8 cellular contexts compared by ENCODE assay signal in the genomic region with DNA sequence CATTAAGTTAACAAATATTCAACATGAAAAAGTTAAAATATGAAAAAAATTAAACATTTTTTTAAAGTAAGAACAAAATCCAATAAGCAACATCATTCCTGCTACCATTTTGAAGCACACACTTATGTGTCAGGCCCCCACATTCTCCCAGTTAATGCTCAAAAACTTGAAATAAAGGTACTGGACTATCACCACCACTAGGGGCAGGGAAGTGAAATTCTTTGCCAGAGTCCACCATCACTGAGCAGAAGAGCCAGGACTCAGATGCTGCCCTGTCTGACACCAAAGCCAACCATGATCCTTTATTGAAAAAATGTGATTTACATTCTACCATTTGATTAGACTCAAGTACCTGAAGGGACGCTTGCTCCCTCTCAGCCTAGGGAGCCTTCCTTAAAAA. TPM values are rescaled to one million over a fixed set of nuclear protein-coding genes. Genes with fewer than 3 reads are reported as not detected.
A peak's percentile ranks its signal among the peaks of the same experiment; 100 is the strongest.
DNase-seq lines count a peak whose midpoint lies in the region; ATAC-seq and TF ChIP-seq lines count a peak whose summit lies in the region.

No MANE protein-coding gene starts in this region.

- ATAC-seq in left lung: peak; percentile 61
- peak; percentile 69 for ATAC-seq in aorta (ENCODE audit: low FRiP score)
- ATAC-seq in GM21447 (IDR thresholded peaks at IDR 0.05; ENCODE audit: unreplicated experiment): no peak
- no peak for ATAC-seq in GM19397 (IDR thresholded peaks at IDR 0.05; ENCODE audit: unreplicated experiment)

- H3K4me3 ChIP-seq in mammary epithelial cell (replicated peaks in 1 of 3; ENCODE audit: insufficient read depth in 1 of 3, low read depth in 2 of 3, low read length in 3 of 3): no peak overlapping the region
- no peak overlapping the region for H3K4me3 ChIP-seq in left lung
- H3K4me3 ChIP-seq in aorta (ENCODE audit: low read length in 2 of 2): no peak overlapping the region

- in situ Hi-C loops in mammary epithelial cell (cut with MboI; ENCODE audit: low sequenced_read_pairs in 2 of 2): loop anchor here in 1 of 2 donors (5.0 kb wide), 1 partner anchor 127 kb away; no protein-coding TSS in a partner anchor

- no peak overlapping the region for H3K9ac ChIP-seq in mammary epithelial cell (ENCODE audit: insufficient read depth, low read length)

- DNase-seq in NCI-H1694 (lab: John Stamatoyannopoulos, UW) (peak; percentile 9), NCI-H1694 treated with DMSO at 0.1 percent for 48 hours (lab: John Stamatoyannopoulos, UW) (no peak), MV-4-11 (lab: John Stamatoyannopoulos, UW) (peak; percentile 19), mammary epithelial cell (peak; percentile 30), left lung (no peak), aorta (no peak)

- H3K9me3 ChIP-seq in mammary epithelial cell (replicated peaks; ENCODE audit: insufficient read depth, low read length): no peaks in the 10 kb centered on the region
- no peaks in the 10 kb centered on the region for H3K9me3 ChIP-seq in left lung
- no peaks in the 10 kb centered on the region for H3K9me3 ChIP-seq in aorta (ENCODE audit: control insufficient read depth, low read length)

- 100% methylated on average over 1 of the region's 1 CpG for WGBS in mammary epithelial cell (ENCODE audit: low coverage, missing lambda C conversion rate)
- WGBS in aorta, 2 donors: 94 to 95% methylated on average over 1 of the region's 1 CpG

- no TSS peak for BruUV-seq in mammary epithelial cell (replicated peaks; lab: Mats Ljungman, UMichigan)

- intact Hi-C loops in mammary epithelial cell (cut with micrococcal nuclease) (loop anchor here (1.0 to 10.0 kb wide), 6 partner anchors 37 to 1282 kb away; a partner anchor contains a TSS), left lung (cut with DNase I) (loop anchor here (5.0 to 10.0 kb wide), 2 partner anchors 125 to 127 kb away; no protein-coding TSS in a partner anchor), aorta (cut with DNase I) (loop anchor here (2.0 to 10.0 kb wide), 3 partner anchors 37 to 365 kb away; a partner anchor contains a TSS)

- H3K36me3 ChIP-seq in mammary epithelial cell (ENCODE audit: insufficient read depth, low read length): peaks cover 16% of the 10 kb centered on the region
- peaks cover 0 to 18% of the 10 kb centered on the region in 2 donors for H3K36me3 ChIP-seq in left lung
- H3K36me3 ChIP-seq in aorta (ENCODE audit: control insufficient read depth in 1 of 2, insufficient read depth in 2 of 2, low read length in 1 of 2): peaks cover 0 to 2% of the 10 kb centered on the region in 2 donors

- CTCF ChIA-PET in mammary epithelial cell (lab: Charles Lee; ENCODE audit: low non-redundant PET): interaction anchor here (0.6 kb wide), 2 partner anchors 238 to 1235 kb away, joined by 3 to 7 read pairs; no protein-coding TSS in a partner anchor

- H3K79me2 ChIP-seq in mammary epithelial cell (ENCODE audit: insufficient read depth, low read length): peaks cover 83% of the 10 kb centered on the region

- H3K4me2 ChIP-seq in mammary epithelial cell (ENCODE audit: insufficient read depth, low read depth, low read length): no peak overlapping the region

- peaks cover 2% of the 10 kb centered on the region for H4K20me1 ChIP-seq in mammary epithelial cell (ENCODE audit: insufficient read depth, low read length)

- H3K27ac ChIP-seq in mammary epithelial cell (ENCODE audit: insufficient read depth, low read depth, low read length) (no peak overlapping the region), left lung (no peak overlapping the region), aorta (ENCODE audit: low read depth in 1 of 2, low read length in 2 of 2) (no peak overlapping the region)

- dilution Hi-C loops in mammary epithelial cell (cut with HindIII; ENCODE audit: low sequenced_read_pairs): no loop called here

- TF ChIP-seq CTCF in mammary epithelial cell (conservative IDR thresholded peaks at IDR 0.05 in 1 of 2, IDR thresholded peaks at IDR 0.05 in 1 of 2; ENCODE audit: extremely low read depth in 1 of 2, insufficient read depth in 1 of 2, low read depth in 1 of 2, low read length in 2 of 2) (peak; percentile 69 to 72), left lung (IDR thresholded peaks at IDR 0.05) (peak; percentile 13 to 43)

- H3K4me1 ChIP-seq in mammary epithelial cell (ENCODE audit: insufficient read depth, low read length): peaks cover 23% of the 10 kb centered on the region
- peaks cover 0 to 21% of the 10 kb centered on the region in 2 donors for H3K4me1 ChIP-seq in left lung
- peaks cover 0 to 3% of the 10 kb centered on the region in 2 donors for H3K4me1 ChIP-seq in aorta (ENCODE audit: control insufficient read depth in 1 of 2, insufficient read depth in 2 of 2, low read length in 2 of 2)

- no peak overlapping the region for H2AFZ ChIP-seq in mammary epithelial cell (ENCODE audit: low read depth, low read length)

- no peaks in the 10 kb centered on the region for H3K27me3 ChIP-seq in mammary epithelial cell (ENCODE audit: insufficient read depth, low read length)
- H3K27me3 ChIP-seq in left lung: no peaks in the 10 kb centered on the region
- H3K27me3 ChIP-seq in aorta (ENCODE audit: control insufficient read depth in 1 of 2, insufficient read depth in 2 of 2, low read length in 1 of 2): no peaks in the 10 kb centered on the region

RNA-seq across cellular contexts. Expression of a gene that starts 39.1 kb away (rescaled TPM):
- 100 to 1,000 TPM in 1 of 2 donors, 10 to 100 TPM in 1; 33.5 to 125 TPM for total RNA-seq in mammary epithelial cell
- polyA plus RNA-seq in mammary epithelial cell: 43.8 TPM
- polyA minus RNA-seq in mammary epithelial cell: 69.6 TPM
- 10 to 100 TPM; 51.1 to 59.0 TPM for total RNA-seq in left lung
- total RNA-seq in aorta: 100 to 1,000 TPM; 130 to 162 TPM
- 10 to 100 TPM; 50.7 to 73.3 TPM for polyA plus RNA-seq in aorta

Comparison
In these comparisons a context has a peak if more than half of its experiments do, and no peak if none do; other contexts are left out.
1. DNase-seq: peak in NCI-H1694 (single experiment), MV-4-11 (single experiment) and mammary epithelial cell (single experiment); none in NCI-H1694 treated with DMSO at 0.1 percent for 48 hours (single experiment), left lung (0 of 2) and aorta (0 of 2).
2. ATAC-seq: peak in left lung (single experiment) and aorta (single experiment); none in GM21447 (single experiment) and GM19397 (single experiment).